In genomic region chr14:23577004-23577681, GRCh38 we compare ENCODE assay signal across 1 cellular context.
TF ChIP-seq lines count a peak whose summit lies in the region.

No MANE protein-coding gene starts in this region.

TF ChIP-seq in K562, 482 proteins besides CTCF, POLR2A, EP300 and RAD21:
- TF ChIP-seq HCFC1 (IDR thresholded peaks at IDR 0.05; ENCODE audit: low read depth, low read length) (no peak), PHB (CRISPR knock-in tag; IDR thresholded peaks at IDR 0.05) (no peak), ZBTB33 (CRISPR knock-in tag; IDR thresholded peaks at IDR 0.05) (0 out of 2 replicates have a peak, but pooled peaks have one; percentile 59), NCOA1 (IDR thresholded peaks at IDR 0.05; ENCODE audit: low read depth) (no peak)
